Comparison of ENCODE assay signal across 1 cellular context in genomic region chr13:95044452-95045205, GRCh38.
A peak's percentile ranks its signal among the peaks of the same experiment; 100 is the strongest.
TF ChIP-seq lines count a peak whose summit lies in the region.

No MANE protein-coding gene starts in this region.

TF ChIP-seq in HepG2, 621 proteins besides CTCF, POLR2A, EP300 and RAD21 (continued from another document and continues in another):
- TF ChIP-seq ARID3A (IDR thresholded peaks at IDR 0.05; ENCODE audit: low read depth, low read length) (no peak), ZNF18 (CRISPR knock-in tag; IDR thresholded peaks at IDR 0.05; ENCODE audit: insufficient replicate concordance) (no peak), KLF15 (CRISPR knock-in tag; IDR thresholded peaks at IDR 0.05; ENCODE audit: borderline replicate concordance) (no peak), MIXL1 (CRISPR knock-in tag; IDR thresholded peaks at IDR 0.05) (0 out of 2 replicates have a peak, but pooled peaks have one; percentile 25), HNF4A (CRISPR knock-in tag; IDR thresholded peaks at IDR 0.05) (peak; percentile 35; the same call in 1 of the 2 replicates), ARID5B (CRISPR knock-in tag; IDR thresholded peaks at IDR 0.05) (peak; percentile 83), ZNF766 (CRISPR knock-in tag; IDR thresholded peaks at IDR 0.05; ENCODE audit: borderline replicate concordance) (no peak), ZNF749 (CRISPR knock-in tag; IDR thresholded peaks at IDR 0.05; ENCODE audit: borderline replicate concordance) (no peak), NBN (conservative IDR thresholded peaks at IDR 0.05) (no peak), ZNF790 (CRISPR knock-in tag; IDR thresholded peaks at IDR 0.05; ENCODE audit: borderline replicate concordance) (no peak), SOX13 (IDR thresholded peaks at IDR 0.05) (0 out of 2 replicates have a peak, but pooled peaks have one; percentile 30), SOX13 (CRISPR knock-in tag; conservative IDR thresholded peaks at IDR 0.05 in 1 of 2, IDR thresholded peaks at IDR 0.05 in 1 of 2) (peak in 1 of 2 experiments; percentile 88; a peak in 2 of 4 replicates), ZNF432 (CRISPR knock-in tag; IDR thresholded peaks at IDR 0.05; ENCODE audit: borderline replicate concordance) (no peak), MIER3 (CRISPR knock-in tag; IDR thresholded peaks at IDR 0.05; ENCODE audit: borderline replicate concordance) (no peak), DPF2 (CRISPR knock-in tag; IDR thresholded peaks at IDR 0.05; ENCODE audit: borderline replicate concordance, low read depth) (no peak), MATR3 (CRISPR knock-in tag; IDR thresholded peaks at IDR 0.05) (no peak), ZNF160 (CRISPR knock-in tag; IDR thresholded peaks at IDR 0.05) (no peak), ZNF850 (CRISPR knock-in tag; conservative IDR thresholded peaks at IDR 0.05) (no peak), SAFB2 (CRISPR knock-in tag; IDR thresholded peaks at IDR 0.05; ENCODE audit: borderline replicate concordance, low read depth) (no peak), SP1 (IDR thresholded peaks at IDR 0.05) (no peak), SP1 (CRISPR knock-in tag; IDR thresholded peaks at IDR 0.05) (no peak), SSRP1 (CRISPR knock-in tag; IDR thresholded peaks at IDR 0.05) (no peak), MBD4 (IDR thresholded peaks at IDR 0.05; ENCODE audit: borderline replicate concordance, low read length) (no peak), ATF3 (CRISPR knock-in tag; IDR thresholded peaks at IDR 0.05) (no peak), FOXK1 (CRISPR knock-in tag; IDR thresholded peaks at IDR 0.05; ENCODE audit: borderline replicate concordance, low read depth) (no peak), PHB2 (IDR thresholded peaks at IDR 0.05; ENCODE audit: partially characterized antibody) (no peak), AKAP8 (CRISPR knock-in tag; IDR thresholded peaks at IDR 0.05) (no peak), ZNF276 (CRISPR knock-in tag; IDR thresholded peaks at IDR 0.05; ENCODE audit: low read depth) (no peak), ZEB1 (IDR thresholded peaks at IDR 0.05; ENCODE audit: insufficient replicate concordance, low read depth) (no peak), ETS1 (CRISPR knock-in tag; IDR thresholded peaks at IDR 0.05) (no peak), ZNF761 (CRISPR knock-in tag; conservative IDR thresholded peaks at IDR 0.05) (no peak), ZXDC (CRISPR knock-in tag; IDR thresholded peaks at IDR 0.05) (no peak), RERE (CRISPR knock-in tag; IDR thresholded peaks at IDR 0.05; ENCODE audit: low read depth) (no peak), DZIP1 (CRISPR knock-in tag; IDR thresholded peaks at IDR 0.05) (no peak), KDM1A (CRISPR knock-in tag; IDR thresholded peaks at IDR 0.05) (no peak), GLI4 (CRISPR knock-in tag; IDR thresholded peaks at IDR 0.05; ENCODE audit: borderline replicate concordance) (no peak)
